ENCODE assay signal across 17 cellular contexts in genomic region chr3:126155819-126156218, GRCh38. TPM values are rescaled to one million over a fixed set of nuclear protein-coding genes. Genes with fewer than 3 reads are reported as not detected.
"Had no signal": no experiment of that assay in that cellular context is flagged by ENCODE, and none has a peak within 500 bp of the region (broad histone marks: within the 10 kb centered on the region; RNA-seq: fewer than 3 reads in every experiment).

No MANE protein-coding gene starts in this region.

- H3K9me3 ChIP-seq: esophagus squamous epithelium, gastroesophageal sphincter, sigmoid colon had no signal

- H3K4me1 ChIP-seq: esophagus squamous epithelium, gastroesophageal sphincter, sigmoid colon had no signal

- H3K27ac Mint-ChIP-seq: mesothelial cell of epicardium, nephron had no signal

- H3K36me3 ChIP-seq: esophagus squamous epithelium, sigmoid colon had no signal

- H3K27me3 ChIP-seq: esophagus squamous epithelium, gastroesophageal sphincter, sigmoid colon had no signal

- ATAC-seq: gastroesophageal sphincter, left colon had no signal

- H3K4me3 ChIP-seq: esophagus squamous epithelium, gastroesophageal sphincter, sigmoid colon, skin epidermis had no signal

- H3K4me1 Mint-ChIP-seq: central memory CD8-positive, alpha-beta T cell; nephron had no signal

- H3K27ac ChIP-seq: epithelial cell of prostate, esophagus squamous epithelium, gastroesophageal sphincter, sigmoid colon, skin epidermis had no signal

- H3K9me3 Mint-ChIP-seq: central memory CD8-positive, alpha-beta T cell; mesothelial cell of epicardium; nephron had no signal

- H3K4me3 Mint-ChIP-seq: central memory CD8-positive, alpha-beta T cell; mesothelial cell of epicardium; nephron had no signal

- H3K36me3 Mint-ChIP-seq: mesothelial cell of epicardium had no signal

- DNase-seq: effector memory CD4-positive, alpha-beta T cell; esophagus squamous epithelium; foreskin fibroblast; glutamatergic neuron; left colon; occipital lobe; sigmoid colon; stimulated activated CD4-positive, alpha-beta T cell treated with anti-CD3 and anti-CD28 coated beads, Interleukin-2, amount 100 ng/mL, for 48 hours; stimulated activated naive CD4-positive, alpha-beta T cell treated with Interleukin-2 at 50 U/mL for 16 hours; trophoblast cell had no signal

RNA-seq across cellular contexts. Expression of gene ALDH1L1, which starts 24.6 kb away (rescaled TPM):
- total RNA-seq: pulmonary artery endothelial cell had no signal
